In genomic region chr5:15819617-15820016, GRCh38 we compare ENCODE assay signal across 7 cellular contexts.
"Had no signal": no experiment of that assay in that cellular context is flagged by ENCODE, and none has a peak within 500 bp of the region (broad histone marks: within the 10 kb centered on the region; RNA-seq: fewer than 3 reads in every experiment).

No MANE protein-coding gene starts in this region.

- DNase-seq: GDM1, GF-D8 had no signal

- ATAC-seq: GM12878 had no signal

- H3K4me3 ChIP-seq: GM12878 had no signal

- FAIRE-seq: G401.6, GM12878, GM12891, GM12892, GM18507 had no signal
